ENCODE assay signal across 2 cellular contexts in genomic region chr4:10013722-10014121, GRCh38.
TF ChIP-seq lines count a peak whose summit lies in the region.

No MANE protein-coding gene starts in this region.

TF ChIP-seq in K562, 482 proteins besides CTCF, POLR2A, EP300 and RAD21:
- 0 out of 2 replicates have a peak, but pooled peaks have one; percentile 18 for TF ChIP-seq JUND (IDR thresholded peaks at IDR 0.05; ENCODE audit: borderline replicate concordance, low read depth, low read length)
- no peak for TF ChIP-seq JUND (tag; IDR thresholded peaks at IDR 0.05; ENCODE audit: borderline replicate concordance, low read depth, low read length)
- TF ChIP-seq SMC3 (conservative IDR thresholded peaks at IDR 0.05; ENCODE audit: insufficient read depth, low read depth, low read length): peak; percentile 58
- peak in 1 of 2 experiments; percentile 59; a peak in 2 of 4 replicates for TF ChIP-seq RCOR1 (IDR thresholded peaks at IDR 0.05; ENCODE audit: borderline replicate concordance in 1 of 2, low read depth in 2 of 2, low read length in 2 of 2)
- TF ChIP-seq STAG1 (CRISPR knock-in tag; IDR thresholded peaks at IDR 0.05; ENCODE audit: borderline replicate concordance): peak; percentile 40; the same call in 1 of the 2 replicates
- no peak for TF ChIP-seq HMGN3 (IDR thresholded peaks at IDR 0.05; ENCODE audit: borderline replicate concordance, extremely low read depth, insufficient read length, low read depth, low read length)
- TF ChIP-seq, protein P1, sequence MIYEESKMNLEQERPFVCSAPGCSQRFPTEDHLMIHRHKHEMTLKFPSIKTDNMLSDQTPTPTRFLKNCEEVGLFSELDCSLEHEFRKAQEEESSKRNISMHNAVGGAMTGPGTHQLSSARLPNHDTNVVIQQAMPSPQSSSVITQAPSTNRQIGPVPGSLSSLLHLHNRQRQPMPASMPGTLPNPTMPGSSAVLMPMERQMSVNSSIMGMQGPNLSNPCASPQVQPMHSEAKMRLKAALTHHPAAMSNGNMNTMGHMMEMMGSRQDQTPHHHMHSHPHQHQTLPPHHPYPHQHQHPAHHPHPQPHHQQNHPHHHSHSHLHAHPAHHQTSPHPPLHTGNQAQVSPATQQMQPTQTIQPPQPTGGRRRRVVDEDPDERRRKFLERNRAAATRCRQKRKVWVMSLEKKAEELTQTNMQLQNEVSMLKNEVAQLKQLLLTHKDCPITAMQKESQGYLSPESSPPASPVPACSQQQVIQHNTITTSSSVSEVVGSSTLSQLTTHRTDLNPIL (CRISPR knock-in tag; IDR thresholded peaks at IDR 0.05): no peak

TF ChIP-seq in HepG2, 621 proteins besides CTCF, POLR2A, EP300 and RAD21 (continued from another document and continues in another):
- no peak for TF ChIP-seq ZFAT (CRISPR knock-in tag; conservative IDR thresholded peaks at IDR 0.05)
- no peak for TF ChIP-seq CSRNP2 (CRISPR knock-in tag; conservative IDR thresholded peaks at IDR 0.05; ENCODE audit: low read depth)
- TF ChIP-seq ZSCAN21 (CRISPR knock-in tag; IDR thresholded peaks at IDR 0.05; ENCODE audit: borderline replicate concordance): no peak
- no peak for TF ChIP-seq ZNF512 (CRISPR knock-in tag; IDR thresholded peaks at IDR 0.05)
- 0 out of 2 replicates have a peak, but pooled peaks have one; percentile 23 for TF ChIP-seq RBFOX2 (IDR thresholded peaks at IDR 0.05; ENCODE audit: low read depth, low read length)
- no peak for TF ChIP-seq AGO1 (IDR thresholded peaks at IDR 0.05; ENCODE audit: low read depth, low read length, poor library complexity, severe bottlenecking)
- TF ChIP-seq, protein P2, sequence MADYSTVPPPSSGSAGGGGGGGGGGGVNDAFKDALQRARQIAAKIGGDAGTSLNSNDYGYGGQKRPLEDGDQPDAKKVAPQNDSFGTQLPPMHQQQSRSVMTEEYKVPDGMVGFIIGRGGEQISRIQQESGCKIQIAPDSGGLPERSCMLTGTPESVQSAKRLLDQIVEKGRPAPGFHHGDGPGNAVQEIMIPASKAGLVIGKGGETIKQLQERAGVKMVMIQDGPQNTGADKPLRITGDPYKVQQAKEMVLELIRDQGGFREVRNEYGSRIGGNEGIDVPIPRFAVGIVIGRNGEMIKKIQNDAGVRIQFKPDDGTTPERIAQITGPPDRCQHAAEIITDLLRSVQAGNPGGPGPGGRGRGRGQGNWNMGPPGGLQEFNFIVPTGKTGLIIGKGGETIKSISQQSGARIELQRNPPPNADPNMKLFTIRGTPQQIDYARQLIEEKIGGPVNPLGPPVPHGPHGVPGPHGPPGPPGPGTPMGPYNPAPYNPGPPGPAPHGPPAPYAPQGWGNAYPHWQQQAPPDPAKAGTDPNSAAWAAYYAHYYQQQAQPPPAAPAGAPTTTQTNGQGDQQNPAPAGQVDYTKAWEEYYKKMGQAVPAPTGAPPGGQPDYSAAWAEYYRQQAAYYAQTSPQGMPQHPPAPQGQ (CRISPR knock-in tag; IDR thresholded peaks at IDR 0.05; ENCODE audit: borderline replicate concordance): no peak
- TF ChIP-seq GLMP (CRISPR knock-in tag; IDR thresholded peaks at IDR 0.05; ENCODE audit: borderline replicate concordance): no peak
- no peak for TF ChIP-seq ZNF644 (CRISPR knock-in tag; IDR thresholded peaks at IDR 0.05; ENCODE audit: low read depth)
- TF ChIP-seq, protein P3, sequence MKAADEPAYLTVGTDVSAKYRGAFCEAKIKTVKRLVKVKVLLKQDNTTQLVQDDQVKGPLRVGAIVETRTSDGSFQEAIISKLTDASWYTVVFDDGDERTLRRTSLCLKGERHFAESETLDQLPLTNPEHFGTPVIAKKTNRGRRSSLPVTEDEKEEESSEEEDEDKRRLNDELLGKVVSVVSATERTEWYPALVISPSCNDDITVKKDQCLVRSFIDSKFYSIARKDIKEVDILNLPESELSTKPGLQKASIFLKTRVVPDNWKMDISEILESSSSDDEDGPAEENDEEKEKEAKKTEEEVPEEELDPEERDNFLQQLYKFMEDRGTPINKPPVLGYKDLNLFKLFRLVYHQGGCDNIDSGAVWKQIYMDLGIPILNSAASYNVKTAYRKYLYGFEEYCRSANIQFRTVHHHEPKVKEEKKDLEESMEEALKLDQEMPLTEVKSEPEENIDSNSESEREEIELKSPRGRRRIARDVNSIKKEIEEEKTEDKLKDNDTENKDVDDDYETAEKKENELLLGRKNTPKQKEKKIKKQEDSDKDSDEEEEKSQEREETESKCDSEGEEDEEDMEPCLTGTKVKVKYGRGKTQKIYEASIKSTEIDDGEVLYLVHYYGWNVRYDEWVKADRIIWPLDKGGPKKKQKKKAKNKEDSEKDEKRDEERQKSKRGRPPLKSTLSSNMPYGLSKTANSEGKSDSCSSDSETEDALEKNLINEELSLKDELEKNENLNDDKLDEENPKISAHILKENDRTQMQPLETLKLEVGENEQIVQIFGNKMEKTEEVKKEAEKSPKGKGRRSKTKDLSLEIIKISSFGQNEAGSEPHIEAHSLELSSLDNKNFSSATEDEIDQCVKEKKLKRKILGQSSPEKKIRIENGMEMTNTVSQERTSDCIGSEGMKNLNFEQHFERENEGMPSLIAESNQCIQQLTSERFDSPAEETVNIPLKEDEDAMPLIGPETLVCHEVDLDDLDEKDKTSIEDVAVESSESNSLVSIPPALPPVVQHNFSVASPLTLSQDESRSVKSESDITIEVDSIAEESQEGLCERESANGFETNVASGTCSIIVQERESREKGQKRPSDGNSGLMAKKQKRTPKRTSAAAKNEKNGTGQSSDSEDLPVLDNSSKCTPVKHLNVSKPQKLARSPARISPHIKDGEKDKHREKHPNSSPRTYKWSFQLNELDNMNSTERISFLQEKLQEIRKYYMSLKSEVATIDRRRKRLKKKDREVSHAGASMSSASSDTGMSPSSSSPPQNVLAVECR (CRISPR knock-in tag; IDR thresholded peaks at IDR 0.05; ENCODE audit: borderline replicate concordance): peak; percentile 20; the same call in 1 of the 2 replicates
- no peak for TF ChIP-seq SSRP1 (CRISPR knock-in tag; IDR thresholded peaks at IDR 0.05)
- TF ChIP-seq, protein P4, sequence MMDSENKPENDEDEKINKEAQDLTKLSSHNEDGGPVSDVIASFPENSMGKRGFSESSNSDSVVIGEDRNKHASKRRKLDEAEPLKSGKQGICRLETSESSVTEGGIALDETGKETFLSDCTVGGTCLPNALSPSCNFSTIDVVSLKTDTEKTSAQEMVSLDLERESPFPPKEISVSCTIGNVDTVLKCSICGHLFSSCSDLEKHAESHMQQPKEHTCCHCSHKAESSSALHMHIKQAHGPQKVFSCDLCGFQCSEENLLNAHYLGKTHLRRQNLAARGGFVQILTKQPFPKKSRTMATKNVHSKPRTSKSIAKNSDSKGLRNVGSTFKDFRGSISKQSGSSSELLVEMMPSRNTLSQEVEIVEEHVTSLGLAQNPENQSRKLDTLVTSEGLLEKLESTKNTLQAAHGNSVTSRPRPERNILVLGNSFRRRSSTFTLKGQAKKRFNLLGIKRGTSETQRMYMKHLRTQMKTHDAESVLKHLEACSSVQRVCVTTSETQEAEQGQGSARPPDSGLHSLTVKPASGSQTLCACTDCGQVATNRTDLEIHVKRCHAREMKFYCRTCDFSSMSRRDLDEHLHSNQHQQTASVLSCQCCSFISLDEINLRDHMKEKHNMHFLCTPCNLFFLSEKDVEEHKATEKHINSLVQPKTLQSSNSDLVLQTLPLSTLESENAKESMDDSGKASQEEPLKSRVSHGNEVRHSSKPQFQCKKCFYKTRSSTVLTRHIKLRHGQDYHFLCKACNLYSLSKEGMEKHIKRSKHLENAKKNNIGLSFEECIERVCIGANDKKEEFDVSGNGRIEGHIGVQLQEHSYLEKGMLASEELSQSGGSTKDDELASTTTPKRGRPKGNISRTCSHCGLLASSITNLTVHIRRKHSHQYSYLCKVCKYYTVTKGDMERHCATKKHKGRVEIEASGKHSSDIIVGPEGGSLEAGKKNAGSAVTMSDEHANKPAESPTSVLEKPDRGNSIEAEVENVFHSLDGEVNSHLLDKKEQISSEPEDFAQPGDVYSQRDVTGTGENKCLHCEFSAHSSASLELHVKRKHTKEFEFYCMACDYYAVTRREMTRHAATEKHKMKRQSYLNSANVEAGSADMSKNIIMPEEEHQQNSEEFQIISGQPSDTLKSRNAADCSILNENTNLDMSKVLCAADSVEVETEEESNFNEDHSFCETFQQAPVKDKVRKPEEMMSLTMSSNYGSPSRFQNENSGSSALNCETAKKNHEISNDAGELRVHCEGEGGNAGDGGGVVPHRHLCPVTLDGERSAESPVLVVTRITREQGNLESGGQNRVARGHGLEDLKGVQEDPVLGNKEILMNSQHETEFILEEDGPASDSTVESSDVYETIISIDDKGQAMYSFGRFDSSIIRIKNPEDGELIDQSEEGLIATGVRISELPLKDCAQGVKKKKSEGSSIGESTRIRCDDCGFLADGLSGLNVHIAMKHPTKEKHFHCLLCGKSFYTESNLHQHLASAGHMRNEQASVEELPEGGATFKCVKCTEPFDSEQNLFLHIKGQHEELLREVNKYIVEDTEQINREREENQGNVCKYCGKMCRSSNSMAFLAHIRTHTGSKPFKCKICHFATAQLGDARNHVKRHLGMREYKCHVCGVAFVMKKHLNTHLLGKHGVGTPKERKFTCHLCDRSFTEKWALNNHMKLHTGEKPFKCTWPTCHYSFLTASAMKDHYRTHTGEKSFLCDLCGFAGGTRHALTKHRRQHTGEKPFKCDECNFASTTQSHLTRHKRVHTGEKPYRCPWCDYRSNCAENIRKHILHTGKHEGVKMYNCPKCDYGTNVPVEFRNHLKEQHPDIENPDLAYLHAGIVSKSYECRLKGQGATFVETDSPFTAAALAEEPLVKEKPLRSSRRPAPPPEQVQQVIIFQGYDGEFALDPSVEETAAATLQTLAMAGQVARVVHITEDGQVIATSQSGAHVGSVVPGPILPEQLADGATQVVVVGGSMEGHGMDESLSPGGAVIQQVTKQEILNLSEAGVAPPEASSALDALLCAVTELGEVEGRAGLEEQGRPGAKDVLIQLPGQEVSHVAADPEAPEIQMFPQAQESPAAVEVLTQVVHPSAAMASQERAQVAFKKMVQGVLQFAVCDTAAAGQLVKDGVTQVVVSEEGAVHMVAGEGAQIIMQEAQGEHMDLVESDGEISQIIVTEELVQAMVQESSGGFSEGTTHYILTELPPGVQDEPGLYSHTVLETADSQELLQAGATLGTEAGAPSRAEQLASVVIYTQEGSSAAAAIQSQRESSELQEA (CRISPR knock-in tag; IDR thresholded peaks at IDR 0.05; ENCODE audit: not compliant biosample characterization): no peak
- 0 out of 2 replicates have a peak, but pooled peaks have one; percentile 6 for TF ChIP-seq MXD3 (CRISPR knock-in tag; IDR thresholded peaks at IDR 0.05)
- peak; percentile 62 for TF ChIP-seq STAG1 (CRISPR knock-in tag; IDR thresholded peaks at IDR 0.05)
- no peak for TF ChIP-seq ZNF292 (CRISPR knock-in tag; IDR thresholded peaks at IDR 0.05; ENCODE audit: borderline replicate concordance, low read depth)
- TF ChIP-seq RARA (CRISPR knock-in tag; IDR thresholded peaks at IDR 0.05): no peak
- no peak for TF ChIP-seq CHCHD3 (CRISPR knock-in tag; IDR thresholded peaks at IDR 0.05)
- TF ChIP-seq CEBPG (CRISPR knock-in tag; IDR thresholded peaks at IDR 0.05): no peak
- TF ChIP-seq ZBTB44 (CRISPR knock-in tag; IDR thresholded peaks at IDR 0.05): no peak
